3 cellular contexts compared by ENCODE assay signal in the genomic region with DNA sequence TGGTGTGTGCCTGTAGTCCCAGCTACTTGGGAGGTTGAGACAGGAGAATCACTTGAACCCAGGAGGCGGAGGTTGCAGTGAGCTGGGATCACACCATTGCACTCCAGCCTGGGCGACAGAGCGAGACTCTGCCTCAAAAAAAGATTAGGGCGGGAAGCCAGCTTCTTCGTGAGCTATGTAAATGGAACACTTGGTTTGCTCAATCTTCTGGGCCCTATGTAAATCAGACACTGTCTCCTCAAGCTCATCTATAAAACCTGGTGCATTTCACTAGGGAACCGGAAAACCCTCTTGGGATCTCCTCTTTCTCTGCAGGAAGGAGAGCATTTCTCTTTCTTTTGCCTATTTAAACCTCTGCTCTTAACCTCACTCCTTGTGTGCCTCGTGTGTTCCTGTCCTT. TPM values are rescaled to one million over a fixed set of nuclear protein-coding genes. Genes with fewer than 3 reads are reported as not detected.
"Had no signal": no experiment of that assay in that cellular context is flagged by ENCODE, and none has a peak within 500 bp of the region (broad histone marks: within the 10 kb centered on the region; RNA-seq: fewer than 3 reads in every experiment).

No MANE protein-coding gene starts in this region.

RNA-seq across cellular contexts. Expression of a gene that starts 32.8 kb away (rescaled TPM):
- total RNA-seq: HepG2, HT-29, HT1080 had no signal
